8 cellular contexts compared by ENCODE assay signal in the genomic region with DNA sequence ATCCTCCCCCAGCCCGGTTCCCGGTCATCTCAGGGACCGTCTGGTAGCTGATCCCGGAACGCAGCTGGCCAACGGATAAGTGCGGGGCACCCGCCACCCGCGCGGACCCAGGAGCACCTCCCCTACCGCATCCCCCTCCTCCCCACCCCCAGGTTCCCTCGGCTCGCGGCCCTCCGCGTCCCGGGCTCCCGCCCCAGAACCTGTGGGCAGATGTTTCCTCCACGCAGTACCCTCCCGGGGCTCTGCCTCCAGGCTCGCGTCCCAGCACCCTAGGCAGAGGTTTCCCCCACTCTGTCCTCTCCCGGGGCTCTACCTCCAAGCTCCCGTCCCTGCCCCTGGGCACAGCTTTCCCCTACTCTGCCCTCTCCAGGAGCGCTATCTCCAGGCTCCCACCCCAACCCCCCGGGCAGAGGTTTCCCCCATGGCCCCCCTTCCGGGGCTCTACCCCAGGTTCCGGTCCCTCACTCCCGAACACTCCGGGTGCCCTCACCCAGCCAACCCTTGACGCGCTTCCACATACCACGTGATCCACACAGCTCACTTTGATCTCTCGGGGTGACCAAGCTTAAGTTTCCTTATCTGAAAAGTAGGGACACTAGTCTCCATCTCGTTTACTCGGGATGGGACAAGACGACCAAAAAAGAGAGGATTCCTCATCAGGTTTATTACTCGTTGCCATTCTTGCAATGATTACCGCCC. TPM values are rescaled to one million over a fixed set of nuclear protein-coding genes. Genes with fewer than 3 reads are reported as not detected.
A peak's percentile ranks its signal among the peaks of the same experiment; 100 is the strongest.
DNase-seq lines count a peak whose midpoint lies in the region; ATAC-seq, FAIRE-seq and TF ChIP-seq lines count a peak whose summit lies in the region.

A gene (minus strand): TSS at position 83 of the 699 bp plus-strand sequence. CDS start 6,105 bp downstream, outside the sequence.

- H3K36me3 ChIP-seq in A673 (ENCODE audit: insufficient read depth, low read length, poor library complexity, severe bottlenecking), result no peaks in the 10 kb centered on the region
- H3K36me3 ChIP-seq in WERI-Rb-1, result no peaks in the 10 kb centered on the region
- H3K36me3 ChIP-seq in bronchial epithelial cell (ENCODE audit: control insufficient read depth, insufficient read depth, low read length), result no peaks in the 10 kb centered on the region

- POLR2A ChIA-PET in A673 (lab: Charles Lee; ENCODE audit: low non-redundant PET), result interaction anchor here (0.5 kb wide), 1 partner anchor 31 kb away, joined by 6 read pairs; no protein-coding TSS in a partner anchor

- DNase-seq in A673 (ENCODE audit: low spot score) (peak; percentile 89), NCI-H2171 (lab: John Stamatoyannopoulos, UW) (peak; percentile 87), WERI-Rb-1 (peak; percentile 89), bronchial epithelial cell (ENCODE audit: low read depth) (peak; percentile 58), iris pigment epithelial cell (ENCODE audit: low read depth) (peak; percentile 40)
- peak; percentile 74 to 79 (median 78) for DNase-seq in stimulated activated CD4-positive, alpha-beta T cell treated with anti-CD3 and anti-CD28 coated beads, Interleukin-12 subunit alpha, Interleukin-12 subunit beta, amount 100 ng/mL, for 48 hours (ENCODE audit: low read depth in 2 of 3, low spot score in 1 of 3)

- TF ChIP-seq CTCF in A673 (conservative IDR thresholded peaks at IDR 0.05; ENCODE audit: low read depth, low read length) (no peak), WERI-Rb-1 (IDR thresholded peaks at IDR 0.05; ENCODE audit: low read depth, low read length) (no peak), bronchial epithelial cell (IDR thresholded peaks at IDR 0.05; ENCODE audit: insufficient read depth, low read length, severe bottlenecking) (no peak)

- peak within 1 kb of the TSS; percentile 90 for H3K4me3 ChIP-seq in A673 (ENCODE audit: low read depth, low read length, poor library complexity, severe bottlenecking)
- peak within 1 kb of the TSS; percentile 82 for H3K4me3 ChIP-seq in WERI-Rb-1 (ENCODE audit: low read depth, low read length)
- peak within 1 kb of the TSS; percentile 66 for H3K4me3 ChIP-seq in bronchial epithelial cell (ENCODE audit: low read depth, low read length)

- no peaks in the 10 kb centered on the region for H3K4me1 ChIP-seq in A673 (ENCODE audit: insufficient read depth, low read length, poor library complexity, severe bottlenecking)

- CTCF ChIA-PET in A673 (lab: Charles Lee), result interaction anchor here (0.8 kb wide), 1 partner anchor 825 kb away, joined by 3 read pairs; no protein-coding TSS in a partner anchor

- H3K27me3 ChIP-seq in A673 (replicated peaks; ENCODE audit: insufficient read depth, low read depth, low read length, poor library complexity) (no peaks in the 10 kb centered on the region), WERI-Rb-1 (ENCODE audit: insufficient read depth, low read depth, severe bottlenecking) (no peaks in the 10 kb centered on the region), bronchial epithelial cell (ENCODE audit: control insufficient read depth, insufficient read depth, low read length) (peaks cover 2% of the 10 kb centered on the region)

- peak within 1 kb of the TSS; percentile 75 for H3K27ac ChIP-seq in A673 (ENCODE audit: low read depth, low read length, poor library complexity, severe bottlenecking)
- H3K27ac ChIP-seq in WERI-Rb-1, result peak within 1 kb of the TSS; percentile 85

- ATAC-seq in GM18867 (IDR thresholded peaks at IDR 0.05; ENCODE audit: unreplicated experiment) (peak; percentile 99), HG03066 (IDR thresholded peaks at IDR 0.05; ENCODE audit: low read depth, unreplicated experiment) (peak; percentile 99)

- H3K9me3 ChIP-seq in A673 (ENCODE audit: low read depth, low read length, poor library complexity, severe bottlenecking), result no peaks in the 10 kb centered on the region
- no peaks in the 10 kb centered on the region for H3K9me3 ChIP-seq in WERI-Rb-1 (ENCODE audit: severe bottlenecking)

- FAIRE-seq in bronchial epithelial cell (lab: Jason Lieb, UNC), result no peak

- no TSS peak for BruUV-seq in A673 (replicated peaks; lab: Mats Ljungman, UMichigan)

- intact Hi-C loops in A673 (cut with micrococcal nuclease; ENCODE audit: unreplicated experiment), result no loop called here

RNA-seq across cellular contexts. Expression of the gene that starts here (rescaled TPM):
- total RNA-seq in A673 (2021) (0.24 and 0.26 TPM in 2 replicates), bronchial epithelial cell (0.13 TPM in 1 of 2 replicates, not detected in the other)

Comparison
In these comparisons a context has a peak if more than half of its experiments do, and no peak if none do; other contexts are left out.
1. Peak in every context shown above with its lines: DNase-seq, ATAC-seq, H3K4me3 ChIP-seq and H3K27ac ChIP-seq.
2. Peak in DNase-seq, H3K4me3 ChIP-seq and H3K27ac ChIP-seq in A673; RNA of the gene not detected or under 1 TPM.
3. Peak in DNase-seq and H3K4me3 ChIP-seq in bronchial epithelial cell; RNA of the gene not detected or under 1 TPM.